Comparison of ENCODE assay signal across 17 cellular contexts in the genomic region with DNA sequence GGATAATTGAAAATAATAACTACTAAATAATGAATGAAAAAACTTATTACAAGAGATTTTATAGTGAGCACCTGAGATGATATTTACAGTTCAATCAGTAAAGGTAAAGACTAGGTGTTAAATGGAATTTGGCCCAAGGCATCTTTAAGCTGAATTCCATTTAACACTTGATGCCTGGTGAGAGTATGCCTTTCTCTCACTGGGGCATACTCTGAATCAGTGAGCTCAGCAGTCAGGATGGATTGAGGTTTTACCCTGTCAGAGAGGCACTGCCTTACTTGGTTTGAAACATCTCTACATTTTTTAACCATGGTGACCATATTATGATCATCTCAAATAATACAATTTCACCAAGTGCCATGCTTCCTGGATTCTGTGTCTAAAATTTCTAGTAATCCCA.
DNase-seq lines count a peak whose midpoint lies in the region; ATAC-seq and TF ChIP-seq lines count a peak whose summit lies in the region.
"Had no signal": no experiment of that assay in that cellular context is flagged by ENCODE, and none has a peak within 500 bp of the region (broad histone marks: within the 10 kb centered on the region; RNA-seq: fewer than 3 reads in every experiment).

No MANE protein-coding gene starts in this region.

- peaks cover 42% of the 10 kb centered on the region for H3K36me3 Mint-ChIP-seq in WTC11
- H3K36me3 Mint-ChIP-seq: CD8-positive, alpha-beta T cell had no signal

- DNase-seq in ELF-1 (ENCODE audit: low read depth, low spot score) = peak; percentile 3
- DNase-seq in WTC11 (ENCODE audit: low spot score) = no peak
- DNase-seq in iPS-NIHi7 (ENCODE audit: extremely low spot score) = peak; percentile 19
- DNase-seq in cerebellar nuclear complex (lab: John Stamatoyannopoulos, UW) = no peak
- DNase-seq in HAP-1 (ENCODE audit: low spot score in 2 of 2) = no peak
- DNase-seq: AML-193; Caco-2; Calu3; CD4-positive, alpha-beta T cell; CD8-positive, alpha-beta T cell; DMS79 treated with DMSO at 0.1 percent for 48 hours; GDM1 had no signal

- CTCF ChIA-PET in WTC11 (lab: Charles Lee) = no interaction called here

- TF ChIP-seq CTCF in WTC11 (IDR thresholded peaks at IDR 0.05) = no peak

- no peaks in the 10 kb centered on the region for H3K36me3 ChIP-seq in HAP-1 (replicated peaks)
- H3K36me3 ChIP-seq: BLaER1 treated with 17β-estradiol and CSF1 and Interleukin-3, amounts not matched to agents 10 nM and 100 nM had no signal

- peaks cover 42% of the 10 kb centered on the region for H3K9me3 Mint-ChIP-seq in WTC11

- in situ Hi-C loops in HAP-1 (cut with MboI; ENCODE audit: low sequenced_read_pairs) = no loop called here

- H3K27ac Mint-ChIP-seq in WTC11 = no peak overlapping the region
- H3K27ac Mint-ChIP-seq: B cell; CD4-positive, alpha-beta T cell; CD8-positive, alpha-beta T cell had no signal

- ATAC-seq in WTC11 (peak; percentile 76), GM18861 (IDR thresholded peaks at IDR 0.05; ENCODE audit: unreplicated experiment) (no peak)
- ATAC-seq: A549; CD8-positive, alpha-beta T cell; GM12878 had no signal

- no peak overlapping the region for H3K4me3 ChIP-seq in HAP-1
- H3K4me3 ChIP-seq: A549; BLaER1 treated with 17β-estradiol and CSF1 and Interleukin-3, amounts not matched to agents 10 nM and 100 nM; GM12878 had no signal

- no peak overlapping the region for H3K4me3 Mint-ChIP-seq in WTC11
- H3K4me3 Mint-ChIP-seq: B cell; CD4-positive, alpha-beta T cell; CD8-positive, alpha-beta T cell had no signal

- H3K27me3 ChIP-seq in HAP-1 (ENCODE audit: low read depth) = no peaks in the 10 kb centered on the region
- H3K27me3 ChIP-seq: BLaER1 treated with 17β-estradiol and CSF1 and Interleukin-3, amounts not matched to agents 10 nM and 100 nM had no signal

- H3K4me1 ChIP-seq in HAP-1 = no peaks in the 10 kb centered on the region
- H3K4me1 ChIP-seq: A549; BLaER1 treated with 17β-estradiol and CSF1 and Interleukin-3, amounts not matched to agents 10 nM and 100 nM; Caco-2 had no signal

- H3K27me3 Mint-ChIP-seq in WTC11 (ENCODE audit: low read depth) = no peaks in the 10 kb centered on the region
- H3K27me3 Mint-ChIP-seq: B cell; CD4-positive, alpha-beta T cell had no signal

- H3K4me1 Mint-ChIP-seq in WTC11 = peaks cover 6% of the 10 kb centered on the region
- H3K4me1 Mint-ChIP-seq: B cell had no signal

- H3K9me3 ChIP-seq in HAP-1 = no peaks in the 10 kb centered on the region

- POLR2A ChIA-PET in WTC11 (lab: Charles Lee) = no interaction called here

TF ChIP-seq in WTC11, 78 proteins besides CTCF, POLR2A, EP300 and RAD21:
- TF ChIP-seq, protein P1, sequence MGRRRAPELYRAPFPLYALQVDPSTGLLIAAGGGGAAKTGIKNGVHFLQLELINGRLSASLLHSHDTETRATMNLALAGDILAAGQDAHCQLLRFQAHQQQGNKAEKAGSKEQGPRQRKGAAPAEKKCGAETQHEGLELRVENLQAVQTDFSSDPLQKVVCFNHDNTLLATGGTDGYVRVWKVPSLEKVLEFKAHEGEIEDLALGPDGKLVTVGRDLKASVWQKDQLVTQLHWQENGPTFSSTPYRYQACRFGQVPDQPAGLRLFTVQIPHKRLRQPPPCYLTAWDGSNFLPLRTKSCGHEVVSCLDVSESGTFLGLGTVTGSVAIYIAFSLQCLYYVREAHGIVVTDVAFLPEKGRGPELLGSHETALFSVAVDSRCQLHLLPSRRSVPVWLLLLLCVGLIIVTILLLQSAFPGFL (CRISPR knock-in tag; IDR thresholded peaks at IDR 0.05; ENCODE audit: borderline replicate concordance) = no peak
- TF ChIP-seq CREM (CRISPR knock-in tag; IDR thresholded peaks at IDR 0.05) = no peak
- no peak for TF ChIP-seq IRF2 (CRISPR knock-in tag; IDR thresholded peaks at IDR 0.05; ENCODE audit: borderline replicate concordance, low read depth)
- TF ChIP-seq TEAD1 (CRISPR knock-in tag; IDR thresholded peaks at IDR 0.05) = no peak
- TF ChIP-seq HMGA2 (CRISPR knock-in tag; IDR thresholded peaks at IDR 0.05) = no peak
- no peak for TF ChIP-seq SMAD4 (CRISPR knock-in tag; IDR thresholded peaks at IDR 0.05)
- no peak for TF ChIP-seq ZNF416 (CRISPR knock-in tag; IDR thresholded peaks at IDR 0.05)
- no peak for TF ChIP-seq GABPB1 (CRISPR knock-in tag; IDR thresholded peaks at IDR 0.05)
TF ChIP-seq in WTC11: peak in this region for 0.

Comparison
In these comparisons a context has a peak if more than half of its experiments do, and no peak if none do; other contexts are left out.
1. DNase-seq: peak in ELF-1 (single experiment) and iPS-NIHi7 (single experiment); none in WTC11 (single experiment), cerebellar nuclear complex (0 of 2) and HAP-1 (0 of 2).